ENCODE assay signal across 8 cellular contexts in the genomic region with DNA sequence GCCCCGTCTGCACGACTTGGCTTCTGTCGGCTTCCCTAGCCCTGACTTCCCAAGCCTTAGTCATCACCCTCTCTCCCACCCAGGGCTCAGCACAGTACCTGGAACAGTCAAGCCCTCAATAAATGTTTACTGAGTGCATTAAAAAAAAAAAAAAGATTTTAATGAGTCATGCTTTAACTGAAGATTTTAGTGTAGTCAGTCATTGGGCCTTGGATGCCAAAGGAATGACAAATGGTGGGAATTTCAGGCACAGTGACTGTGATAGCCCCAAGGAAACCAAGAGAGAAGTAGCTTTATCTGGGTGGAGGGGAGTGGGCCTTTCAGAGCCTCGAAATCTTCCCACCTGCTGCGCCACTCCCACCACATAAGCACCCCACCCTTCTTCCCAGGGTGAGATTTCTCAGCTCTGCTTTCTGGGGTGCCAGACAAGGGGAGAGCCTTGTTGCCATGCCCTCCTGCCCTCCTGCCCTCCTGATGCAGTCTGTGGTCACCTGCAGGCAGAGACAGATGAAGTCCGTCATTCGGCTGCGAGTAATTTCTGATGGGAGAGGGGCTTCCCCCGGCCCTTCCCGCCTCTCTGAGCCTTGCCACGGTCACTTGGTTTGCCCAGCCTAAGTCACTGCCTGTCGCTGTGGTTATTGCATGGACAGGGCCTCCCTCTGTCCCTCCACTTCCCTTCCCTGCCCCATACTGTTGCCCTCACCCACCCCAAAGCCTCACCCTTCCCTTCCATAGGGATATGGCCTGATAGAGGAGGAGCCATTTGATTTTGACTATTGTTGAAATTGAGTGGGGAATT. TPM values are rescaled to one million over a fixed set of nuclear protein-coding genes. Genes with fewer than 3 reads are reported as not detected.
DNase-seq lines count a peak whose midpoint lies in the region; ATAC-seq, FAIRE-seq and TF ChIP-seq lines count a peak whose summit lies in the region.

No MANE protein-coding gene starts in this region.

- CTCF ChIA-PET in activated CD4-positive, alpha-beta T cell treated with anti-CD3 and anti-CD28 coated beads, Interleukin-2, amount 10 ng/mL, durations not matched to agents 7 days and 5 days (lab: Charles Lee): interaction anchor here (0.6 to 0.9 kb wide), 2 partner anchors 9 to 25 kb away, joined by 3 to 4 read pairs; no protein-coding TSS in a partner anchor

- no peak overlapping the region for H3K4me3 Mint-ChIP-seq in activated CD4-positive, alpha-beta T cell treated with anti-CD3 and anti-CD28 coated beads, Interleukin-2, amount 10 ng/mL, durations not matched to agents 7 days and 5 days
- H3K4me3 Mint-ChIP-seq in astrocyte (ENCODE audit: unreplicated experiment): peak overlapping the region; percentile 50

- peaks cover 65% of the 10 kb centered on the region for H3K36me3 Mint-ChIP-seq in activated CD4-positive, alpha-beta T cell treated with anti-CD3 and anti-CD28 coated beads, Interleukin-2, amount 10 ng/mL, durations not matched to agents 7 days and 5 days (ENCODE audit: low read depth)
- peaks cover 15% of the 10 kb centered on the region for H3K36me3 Mint-ChIP-seq in astrocyte (ENCODE audit: low read depth, unreplicated experiment)

- no peak overlapping the region for H2AFZ ChIP-seq in astrocyte (ENCODE audit: low read depth, low read length)

- peaks cover 81% of the 10 kb centered on the region for H3K79me2 ChIP-seq in astrocyte (ENCODE audit: insufficient read depth, low read length)

- H3K4me3 ChIP-seq in astrocyte (ENCODE audit: insufficient read depth, low read depth, low read length) (peak overlapping the region; percentile 31), tibial nerve (no peak overlapping the region), testis (no peak overlapping the region)

- peaks cover 12% of the 10 kb centered on the region for H3K9me3 Mint-ChIP-seq in activated CD4-positive, alpha-beta T cell treated with anti-CD3 and anti-CD28 coated beads, Interleukin-2, amount 10 ng/mL, durations not matched to agents 7 days and 5 days
- peaks cover 2% of the 10 kb centered on the region for H3K9me3 Mint-ChIP-seq in astrocyte (ENCODE audit: unreplicated experiment)

- H3K4me1 ChIP-seq in astrocyte (ENCODE audit: insufficient read depth, low read length) (peaks cover 72% of the 10 kb centered on the region), tibial nerve (peaks cover 0 to 87% (median 76%) of the 10 kb centered on the region in 4 donors), testis (peaks cover 30% of the 10 kb centered on the region)

- 65 to 75% methylated on average over 12 of the region's 12 CpGs for WGBS in tibial nerve, 2 donors
- 67 to 85% methylated on average over 12 of the region's 12 CpGs for WGBS in testis, 2 donors

- H3K4me2 ChIP-seq in astrocyte (ENCODE audit: low read length): peak overlapping the region; percentile 77

- TF ChIP-seq CTCF in astrocyte (IDR thresholded peaks at IDR 0.05; ENCODE audit: insufficient read depth, low read depth, low read length) (no peak), tibial nerve (IDR thresholded peaks at IDR 0.05) (no peak), testis (IDR thresholded peaks at IDR 0.05) (no peak)

- TF ChIP-seq EP300 in tibial nerve (IDR thresholded peaks at IDR 0.05): peak in 1 of 2 donors; percentile 26

- intact Hi-C loops in testis (cut with DNase I; ENCODE audit: low total_unique reads): no loop called here

- H3K27me3 ChIP-seq in astrocyte (ENCODE audit: insufficient read depth, low read length) (no peaks in the 10 kb centered on the region), tibial nerve (no peaks in the 10 kb centered on the region), testis (no peaks in the 10 kb centered on the region)

- peaks cover 41% of the 10 kb centered on the region for H3K4me1 Mint-ChIP-seq in activated CD4-positive, alpha-beta T cell treated with anti-CD3 and anti-CD28 coated beads, Interleukin-2, amount 10 ng/mL, durations not matched to agents 7 days and 5 days
- H3K4me1 Mint-ChIP-seq in astrocyte (ENCODE audit: low read depth, unreplicated experiment): peaks cover 73% of the 10 kb centered on the region

- peak overlapping the region; percentile 42 for H3K27ac Mint-ChIP-seq in activated CD4-positive, alpha-beta T cell treated with anti-CD3 and anti-CD28 coated beads, Interleukin-2, amount 10 ng/mL, durations not matched to agents 7 days and 5 days
- H3K27ac Mint-ChIP-seq in astrocyte (ENCODE audit: unreplicated experiment): peak overlapping the region; percentile 95

- ATAC-seq in GM18517 (IDR thresholded peaks at IDR 0.05; ENCODE audit: unreplicated experiment) (no peak), GM21529 (IDR thresholded peaks at IDR 0.05; ENCODE audit: unreplicated experiment) (no peak)

- H3K9ac ChIP-seq in astrocyte (ENCODE audit: low read length): peak overlapping the region; percentile 92

- FAIRE-seq in astrocyte (lab: Jason Lieb, UNC): no peak

- no peaks in the 10 kb centered on the region for H3K27me3 Mint-ChIP-seq in activated CD4-positive, alpha-beta T cell treated with anti-CD3 and anti-CD28 coated beads, Interleukin-2, amount 10 ng/mL, durations not matched to agents 7 days and 5 days
- no peaks in the 10 kb centered on the region for H3K27me3 Mint-ChIP-seq in astrocyte (ENCODE audit: low read depth, unreplicated experiment)

- H3K27ac ChIP-seq in astrocyte (ENCODE audit: low read depth, low read length) (peak overlapping the region; percentile 100), tibial nerve (peak overlapping the region in 3 of 4 donors; percentile 71 to 86 (median 79)), testis (peak overlapping the region in 1 of 2 donors; percentile 37)

- H3K9me3 ChIP-seq in astrocyte (ENCODE audit: insufficient read depth, low read depth, low read length) (no peaks in the 10 kb centered on the region), tibial nerve (peaks cover 0 to 4% (median 2%) of the 10 kb centered on the region in 4 donors), testis (no peaks in the 10 kb centered on the region)

- H4K20me1 ChIP-seq in astrocyte (ENCODE audit: insufficient read depth, low read length): peaks cover 4% of the 10 kb centered on the region

- H3K36me3 ChIP-seq in astrocyte (ENCODE audit: insufficient read depth, low read length) (no peaks in the 10 kb centered on the region), tibial nerve (no peaks in the 10 kb centered on the region), testis (ENCODE audit: low read depth, missing control alignments) (no peaks in the 10 kb centered on the region)

- POLR2A ChIA-PET in activated CD4-positive, alpha-beta T cell treated with anti-CD3 and anti-CD28 coated beads, Interleukin-2, amount 10 ng/mL, durations not matched to agents 7 days and 5 days (lab: Charles Lee): no interaction called here

- TF ChIP-seq POLR2A in tibial nerve (IDR thresholded peaks at IDR 0.05): no peak
- TF ChIP-seq POLR2A in testis (IDR thresholded peaks at IDR 0.05): no peak

- DNase-seq in activated CD4-positive, alpha-beta T cell treated with anti-CD3 and anti-CD28 coated beads, Interleukin-2, amount 10 ng/mL, durations not matched to agents 7 days and 5 days: no peak
- DNase-seq in activated CD4-positive, alpha-beta T cell treated with anti-CD3 and anti-CD28 coated beads, Interleukin-2, amount 50 U/mL, for 1 hour: no peak
- peak; percentile 100 for DNase-seq in astrocyte (ENCODE audit: low read depth)
- DNase-seq in kidney glomerular epithelial cell (lab: John Stamatoyannopoulos, UW): peak; percentile 99
- no peak for DNase-seq in tibial nerve (ENCODE audit: low spot score in 2 of 2)
- DNase-seq in testis: no peak

RNA-seq across cellular contexts. Expression of a gene that starts 41.8 kb away (rescaled TPM):
- total RNA-seq in activated CD4-positive, alpha-beta T cell treated with anti-CD3 and anti-CD28 coated beads, Interleukin-2, amount 10 ng/mL, durations not matched to agents 7 days and 5 days: 10 to 100 TPM; 81.6 to 83.9 TPM
- 65.6 and 78.0 TPM in 2 replicates for total RNA-seq in astrocyte
- total RNA-seq in tibial nerve: 10 to 100 TPM; 36.3 to 68.6 (median 44.1) TPM
- 10 to 100 TPM; 18.7 to 31.6 TPM for total RNA-seq in testis
- polyA plus RNA-seq in testis (ENCODE audit: insufficient read depth, low read depth, low replicate concordance): 11.4 TPM

Comparison
In these comparisons a context has a peak if more than half of its experiments do, and no peak if none do; other contexts are left out.
1. DNase-seq: peak in astrocyte (single experiment) and kidney glomerular epithelial cell (single experiment); none in activated CD4-positive, alpha-beta T cell treated with anti-CD3 and anti-CD28 coated beads, Interleukin-2, amount 10 ng/mL, durations not matched to agents 7 days and 5 days (single experiment), activated CD4-positive, alpha-beta T cell treated with anti-CD3 and anti-CD28 coated beads, Interleukin-2, amount 50 U/mL, for 1 hour (single experiment), tibial nerve (0 of 2) and testis (single experiment).